Comparison of ENCODE assay signal across 12 cellular contexts in the genomic region with DNA sequence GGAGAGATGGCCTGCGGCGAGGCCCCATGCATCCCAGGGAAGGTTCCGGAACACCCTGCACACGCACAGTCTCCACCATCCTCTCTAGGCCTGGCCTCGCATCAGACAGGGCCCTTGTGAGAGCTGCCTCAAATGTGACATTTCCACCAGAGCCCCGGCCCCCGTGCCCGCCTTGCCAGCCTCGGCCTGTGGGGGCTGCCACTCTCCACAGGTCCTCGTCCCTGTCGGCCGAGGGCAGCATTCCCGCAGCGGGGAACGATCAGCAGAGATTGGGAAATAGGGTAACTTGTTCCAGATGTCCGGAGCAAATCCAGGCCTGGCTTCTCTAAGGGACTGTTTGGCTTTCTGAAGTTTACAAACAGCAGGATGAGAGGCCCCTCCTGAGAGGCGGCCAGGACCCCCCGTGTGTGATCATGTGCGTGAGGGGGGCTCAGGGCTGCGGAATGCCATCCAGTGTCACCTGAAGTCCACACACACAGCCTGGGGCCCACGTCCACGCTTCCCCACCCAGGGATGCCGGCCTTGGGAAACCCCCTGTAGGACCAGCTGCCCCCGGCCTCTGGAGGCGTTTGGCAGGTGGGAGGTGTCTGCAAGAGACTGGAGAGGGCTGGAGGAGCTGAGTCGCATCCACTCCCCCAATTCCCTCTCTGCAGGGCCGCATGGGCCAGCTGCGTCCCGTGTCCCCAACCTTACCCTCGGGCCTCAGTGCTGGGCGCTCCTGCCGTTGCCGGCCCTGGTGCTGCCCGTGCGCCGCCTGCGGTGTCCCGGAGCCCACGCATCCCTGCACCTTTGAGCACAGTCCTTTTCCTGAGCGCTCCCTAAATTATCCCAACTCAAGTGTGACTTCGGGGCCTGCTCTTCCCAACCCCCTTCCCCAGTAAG.
DNase-seq lines count a peak whose midpoint lies in the region; ATAC-seq and TF ChIP-seq lines count a peak whose summit lies in the region.
"Had no signal": no experiment of that assay in that cellular context is flagged by ENCODE, and none has a peak within 500 bp of the region (broad histone marks: within the 10 kb centered on the region; RNA-seq: fewer than 3 reads in every experiment).

No MANE protein-coding gene starts in this region.

- TF ChIP-seq POLR2A in body of pancreas (IDR thresholded peaks at IDR 0.05) = no peak

- H3K4me3 ChIP-seq in BLaER1 (no peak overlapping the region), body of pancreas (no peak overlapping the region), right cardiac atrium (ENCODE audit: low read length) (no peak overlapping the region), smooth muscle cell (no peak overlapping the region)
- H3K4me3 ChIP-seq: HAP-1 had no signal

- H3K4me2 ChIP-seq in BLaER1 (peak overlapping the region; percentile 30; the same call in 1 of the 2 replicates), smooth muscle cell (no peak overlapping the region)

- H3K9me3 Mint-ChIP-seq in activated CD4-positive, alpha-beta memory T cell treated with anti-CD3 and anti-CD28 coated beads for 36 hours = peaks cover 2% of the 10 kb centered on the region
- peaks cover 8% of the 10 kb centered on the region for H3K9me3 Mint-ChIP-seq in MCF 10A (ENCODE audit: unreplicated experiment)
- H3K9me3 Mint-ChIP-seq: activated naive CD4-positive, alpha-beta T cell treated with anti-CD3 and anti-CD28 coated beads, Interleukin-2, amount 10 ng/mL, durations not matched to agents 7 days and 5 days; natural killer cell treated with Interleukin-12 subunit alpha and Interleukin-12 subunit beta and Interleukin-15 and Interleukin-18, amount 100 ng/mL, for 72 hours had no signal

- ATAC-seq in body of pancreas (peak; percentile 27), right cardiac atrium (peak in 1 of 2 donors; percentile 30), HG03520 (IDR thresholded peaks at IDR 0.05; ENCODE audit: unreplicated experiment) (no peak)

- H3K79me2 ChIP-seq in smooth muscle cell (ENCODE audit: low read depth) = no peaks in the 10 kb centered on the region

- TF ChIP-seq CTCF in body of pancreas (IDR thresholded peaks at IDR 0.05) = no peak
- TF ChIP-seq CTCF in smooth muscle cell (IDR thresholded peaks at IDR 0.05; ENCODE audit: borderline replicate concordance, insufficient read depth, poor library complexity, severe bottlenecking) = no peak
- no peak for TF ChIP-seq CTCF in MCF 10A (IDR thresholded peaks at IDR 0.05; ENCODE audit: unreplicated experiment)

- H3K9ac ChIP-seq in BLaER1 (no peak overlapping the region), smooth muscle cell (ENCODE audit: low read depth) (peak overlapping the region; percentile 10)

- peaks cover 7% of the 10 kb centered on the region; the same call in 1 of the 2 replicates for H3K4me1 ChIP-seq in BLaER1
- H3K4me1 ChIP-seq in body of pancreas = no peaks in the 10 kb centered on the region
- H3K4me1 ChIP-seq in right cardiac atrium (ENCODE audit: control insufficient read depth, insufficient read depth, low read length) = no peaks in the 10 kb centered on the region
- H3K4me1 ChIP-seq in smooth muscle cell (ENCODE audit: low read depth) = no peaks in the 10 kb centered on the region
- H3K4me1 ChIP-seq: HAP-1 had no signal

- H4K20me1 ChIP-seq in BLaER1 (no peaks in the 10 kb centered on the region), smooth muscle cell (ENCODE audit: low read depth) (no peaks in the 10 kb centered on the region)

- no peak overlapping the region for H3K27ac Mint-ChIP-seq in activated CD4-positive, alpha-beta memory T cell treated with anti-CD3 and anti-CD28 coated beads for 36 hours
- H3K27ac Mint-ChIP-seq in MCF 10A (ENCODE audit: low read depth, unreplicated experiment) = no peak overlapping the region
- H3K27ac Mint-ChIP-seq: activated naive CD4-positive, alpha-beta T cell treated with anti-CD3 and anti-CD28 coated beads, Interleukin-2, amount 10 ng/mL, durations not matched to agents 7 days and 5 days; natural killer cell treated with Interleukin-12 subunit alpha and Interleukin-12 subunit beta and Interleukin-15 and Interleukin-18, amount 100 ng/mL, for 72 hours had no signal

- H3F3A ChIP-seq in smooth muscle cell (ENCODE audit: low read depth) = no peaks in the 10 kb centered on the region

- H2AFZ ChIP-seq in smooth muscle cell (ENCODE audit: low read depth) = no peak overlapping the region

- 79 to 85% methylated on average over 16 to 40 of the region's 41 CpGs for WGBS in body of pancreas, 2 donors
- 83% methylated on average over 41 of the region's 41 CpGs for WGBS in right cardiac atrium
- WGBS in smooth muscle cell (ENCODE audit: low lambda C conversion rate) = 70% methylated on average over 40 of the region's 41 CpGs

- POLR2A ChIA-PET in activated CD4-positive, alpha-beta memory T cell treated with anti-CD3 and anti-CD28 coated beads for 36 hours (lab: Charles Lee) = no interaction called here
- POLR2A ChIA-PET in MCF 10A (lab: Yijun Ruan, JAX) = no interaction called here

- no peaks in the 10 kb centered on the region for H3K27me3 ChIP-seq in BLaER1
- no peaks in the 10 kb centered on the region for H3K27me3 ChIP-seq in body of pancreas
- no peaks in the 10 kb centered on the region for H3K27me3 ChIP-seq in right cardiac atrium (ENCODE audit: control insufficient read depth, insufficient read depth)
- no peaks in the 10 kb centered on the region for H3K27me3 ChIP-seq in smooth muscle cell (ENCODE audit: low read depth)

- DNase-seq in body of pancreas (no peak), right cardiac atrium (peak in 2 of 3 donors; percentile 52 to 53), smooth muscle cell (lab: John Stamatoyannopoulos, UW; ENCODE audit: unreplicated experiment) (no peak), MCF 10A (ENCODE audit: unreplicated experiment) (no peak), kidney glomerular epithelial cell (lab: John Stamatoyannopoulos, UW) (no peak)
- DNase-seq in activated CD4-positive, alpha-beta memory T cell treated with anti-CD3 and anti-CD28 coated beads for 36 hours = no peak
- DNase-seq: activated naive CD4-positive, alpha-beta T cell treated with anti-CD3 and anti-CD28 coated beads, Interleukin-2, amount 10 ng/mL, durations not matched to agents 7 days and 5 days; stimulated activated naive CD4-positive, alpha-beta T cell treated with Interleukin-2 at 50 U/mL for 16 hours had no signal

- no TSS peak for BruUV-seq in MCF 10A (replicated peaks; lab: Mats Ljungman, UMichigan)

- no peak overlapping the region for H3K27ac ChIP-seq in BLaER1
- no peak overlapping the region for H3K27ac ChIP-seq in body of pancreas
- H3K27ac ChIP-seq in right cardiac atrium (ENCODE audit: low read length) = no peak overlapping the region
- H3K27ac ChIP-seq in smooth muscle cell (ENCODE audit: low read depth) = peak overlapping the region; percentile 66

- CTCF ChIA-PET in activated CD4-positive, alpha-beta memory T cell treated with anti-CD3 and anti-CD28 coated beads for 36 hours (lab: Charles Lee) = interaction anchor here (0.6 kb wide), 1 partner anchor 163 kb away, joined by 6 read pairs; no protein-coding TSS in a partner anchor
- CTCF ChIA-PET in MCF 10A (lab: Yijun Ruan, JAX) = interaction anchor here (0.6 to 3.4 kb wide), 3 partner anchors 9 to 15 kb away, joined by 3 to 22 read pairs (median 3); no protein-coding TSS in a partner anchor

- no peaks in the 10 kb centered on the region for H3K4me1 Mint-ChIP-seq in activated CD4-positive, alpha-beta memory T cell treated with anti-CD3 and anti-CD28 coated beads for 36 hours (ENCODE audit: low read depth)
- H3K4me1 Mint-ChIP-seq in MCF 10A (ENCODE audit: insufficient read depth, unreplicated experiment) = no peaks in the 10 kb centered on the region
- H3K4me1 Mint-ChIP-seq: activated naive CD4-positive, alpha-beta T cell treated with anti-CD3 and anti-CD28 coated beads, Interleukin-2, amount 10 ng/mL, durations not matched to agents 7 days and 5 days had no signal

- no peaks in the 10 kb centered on the region for H3K36me3 ChIP-seq in BLaER1
- no peaks in the 10 kb centered on the region for H3K36me3 ChIP-seq in body of pancreas (replicated peaks in 1 of 2; ENCODE audit: insufficient read depth in 1 of 2, low read depth in 2 of 2)
- no peaks in the 10 kb centered on the region for H3K36me3 ChIP-seq in smooth muscle cell (ENCODE audit: low read depth)
- H3K36me3 ChIP-seq: HAP-1 had no signal

- peaks cover 4% of the 10 kb centered on the region for H3K27me3 Mint-ChIP-seq in activated CD4-positive, alpha-beta memory T cell treated with anti-CD3 and anti-CD28 coated beads for 36 hours
- no peaks in the 10 kb centered on the region for H3K27me3 Mint-ChIP-seq in MCF 10A (ENCODE audit: insufficient read depth, unreplicated experiment)

- intact Hi-C loops in body of pancreas (cut with DNase I) (no loop called here), right cardiac atrium (cut with DNase I) (no loop called here), MCF 10A (cut with micrococcal nuclease) (no loop called here)
- intact Hi-C loops in activated CD4-positive, alpha-beta memory T cell treated with anti-CD3 and anti-CD28 coated beads for 36 hours (cut with micrococcal nuclease) = no loop called here

- H3K36me3 Mint-ChIP-seq in activated CD4-positive, alpha-beta memory T cell treated with anti-CD3 and anti-CD28 coated beads for 36 hours = no peaks in the 10 kb centered on the region
- no peaks in the 10 kb centered on the region for H3K36me3 Mint-ChIP-seq in MCF 10A (ENCODE audit: insufficient read depth, unreplicated experiment)
- H3K36me3 Mint-ChIP-seq: activated naive CD4-positive, alpha-beta T cell treated with anti-CD3 and anti-CD28 coated beads, Interleukin-2, amount 10 ng/mL, durations not matched to agents 7 days and 5 days; natural killer cell treated with Interleukin-12 subunit alpha and Interleukin-12 subunit beta and Interleukin-15 and Interleukin-18, amount 100 ng/mL, for 72 hours had no signal

- no peak overlapping the region for H3K4me3 Mint-ChIP-seq in activated CD4-positive, alpha-beta memory T cell treated with anti-CD3 and anti-CD28 coated beads for 36 hours
- H3K4me3 Mint-ChIP-seq in MCF 10A (ENCODE audit: unreplicated experiment) = no peak overlapping the region
- H3K4me3 Mint-ChIP-seq: activated naive CD4-positive, alpha-beta T cell treated with anti-CD3 and anti-CD28 coated beads, Interleukin-2, amount 10 ng/mL, durations not matched to agents 7 days and 5 days; natural killer cell treated with Interleukin-12 subunit alpha and Interleukin-12 subunit beta and Interleukin-15 and Interleukin-18, amount 100 ng/mL, for 72 hours had no signal

- H3K9me3 ChIP-seq in BLaER1 = peaks cover 8% of the 10 kb centered on the region; the same call in 1 of the 2 replicates
- no peaks in the 10 kb centered on the region for H3K9me3 ChIP-seq in body of pancreas
- H3K9me3 ChIP-seq in right cardiac atrium (ENCODE audit: control insufficient read depth, low read length) = no peaks in the 10 kb centered on the region
- H3K9me3 ChIP-seq in smooth muscle cell (replicated peaks; ENCODE audit: low read depth) = no peaks in the 10 kb centered on the region
- H3K9me3 ChIP-seq: HAP-1 had no signal

Comparison
In these comparisons a context has a peak if more than half of its experiments do, and no peak if none do; other contexts are left out.
1. DNase-seq: peak in right cardiac atrium (2 of 3); none in body of pancreas (0 of 4), smooth muscle cell (single experiment), activated CD4-positive, alpha-beta memory T cell treated with anti-CD3 and anti-CD28 coated beads for 36 hours (single experiment), MCF 10A (single experiment) and kidney glomerular epithelial cell (single experiment).